Comparison of ENCODE assay signal across 13 cellular contexts in genomic region chr14:54189358-54190354, GRCh38.
A peak's percentile ranks its signal among the peaks of the same experiment; 100 is the strongest.
DNase-seq lines count a peak whose midpoint lies in the region; ATAC-seq, FAIRE-seq and TF ChIP-seq lines count a peak whose summit lies in the region.
"Had no signal": no experiment of that assay in that cellular context is flagged by ENCODE, and none has a peak within 500 bp of the region (broad histone marks: within the 10 kb centered on the region; RNA-seq: fewer than 3 reads in every experiment).

No MANE protein-coding gene starts in this region.

- H3K4me3 ChIP-seq in K562 (no peak overlapping the region), mesodermal cell (ENCODE audit: extremely low read depth, insufficient read depth, low read length, poor library complexity, severe bottlenecking) (no peak overlapping the region), gastroesophageal sphincter (no peak overlapping the region)

- no peak for TF ChIP-seq EP300 in K562 (IDR thresholded peaks at IDR 0.05; ENCODE audit: low read length)
- TF ChIP-seq EP300 in gastroesophageal sphincter (IDR thresholded peaks at IDR 0.05), result no peak

- H3K27ac Mint-ChIP-seq in Calu3 (ENCODE audit: unreplicated experiment), result no peak overlapping the region
- H3K27ac Mint-ChIP-seq: activated naive CD4-positive, alpha-beta T cell treated with anti-CD3 and anti-CD28 coated beads, Interleukin-2, amount 10 ng/mL, durations not matched to agents 7 days and 5 days had no signal

- no TSS peak for BruUV-seq in Calu3 (replicated peaks; lab: Mats Ljungman, UMichigan)
- no TSS peak for BruUV-seq in K562 (replicated peaks; lab: Mats Ljungman, UMichigan)

- H3K36me3 ChIP-seq in K562 (ENCODE audit: control insufficient read depth, insufficient read depth, low read length), result no peaks in the 10 kb centered on the region
- no peaks in the 10 kb centered on the region for H3K36me3 ChIP-seq in mesodermal cell (ENCODE audit: control insufficient read depth, insufficient read depth, low read length)
- no peaks in the 10 kb centered on the region for H3K36me3 ChIP-seq in gastroesophageal sphincter

- no peaks in the 10 kb centered on the region for H3K36me3 Mint-ChIP-seq in Calu3 (ENCODE audit: insufficient read depth, unreplicated experiment)
- H3K36me3 Mint-ChIP-seq: activated naive CD4-positive, alpha-beta T cell treated with anti-CD3 and anti-CD28 coated beads, Interleukin-2, amount 10 ng/mL, durations not matched to agents 7 days and 5 days had no signal

- ATAC-seq in K562 (0 out of 3 replicates have a peak, but pooled peaks have one; percentile 48), gastroesophageal sphincter (no peak)
- ATAC-seq in stimulated activated naive CD8-positive, alpha-beta T cell treated with anti-CD3 and anti-CD28 coated beads, Interleukin-15, Interleukin-2, amounts not matched to agents 100 U/mL and 50 U/mL, for 24 hours, result no peak

- POLR2A ChIA-PET in K562 (lab: Yijun Ruan, JAX), result no interaction called here

- FAIRE-seq in K562 (lab: Jason Lieb, UNC), result no peak

- H3K27ac ChIP-seq in K562 (ENCODE audit: extremely low read depth, low read depth, low read length) (no peak overlapping the region), mesodermal cell (ENCODE audit: low read depth, low read length, severe bottlenecking) (peak overlapping the region; percentile 32), gastroesophageal sphincter (no peak overlapping the region)

- H3K9me3 Mint-ChIP-seq in Calu3 (ENCODE audit: low read depth, unreplicated experiment), result no peaks in the 10 kb centered on the region
- H3K9me3 Mint-ChIP-seq: activated naive CD4-positive, alpha-beta T cell treated with anti-CD3 and anti-CD28 coated beads, Interleukin-2, amount 10 ng/mL, durations not matched to agents 7 days and 5 days had no signal

- H3K9me3 ChIP-seq in K562 (replicated peaks; ENCODE audit: control insufficient read depth, insufficient read depth, low read depth, low read length), result no peaks in the 10 kb centered on the region
- no peaks in the 10 kb centered on the region for H3K9me3 ChIP-seq in mesodermal cell (ENCODE audit: control insufficient read depth, low read length)
- H3K9me3 ChIP-seq in gastroesophageal sphincter, result no peaks in the 10 kb centered on the region

- no peaks in the 10 kb centered on the region for H3K4me1 ChIP-seq in K562 (replicated peaks in 1 of 2; ENCODE audit: control insufficient read depth in 2 of 2, insufficient read depth in 2 of 2, low read length in 2 of 2)
- peaks cover 44% of the 10 kb centered on the region for H3K4me1 ChIP-seq in mesodermal cell (ENCODE audit: control insufficient read depth, insufficient read depth, low read length, poor library complexity, severe bottlenecking)
- no peaks in the 10 kb centered on the region for H3K4me1 ChIP-seq in gastroesophageal sphincter

- no peaks in the 10 kb centered on the region for H3K27me3 Mint-ChIP-seq in Calu3 (ENCODE audit: unreplicated experiment)
- H3K27me3 Mint-ChIP-seq: activated naive CD4-positive, alpha-beta T cell treated with anti-CD3 and anti-CD28 coated beads, Interleukin-2, amount 10 ng/mL, durations not matched to agents 7 days and 5 days had no signal

- H3K4me1 Mint-ChIP-seq in Calu3 (ENCODE audit: low read depth, unreplicated experiment), result no peaks in the 10 kb centered on the region

- TF ChIP-seq RAD21 in K562 (CRISPR knock-in tag; conservative IDR thresholded peaks at IDR 0.05 in 1 of 2, IDR thresholded peaks at IDR 0.05 in 1 of 2), result no peak

- no peak for TF ChIP-seq POLR2A in K562 (conservative IDR thresholded peaks at IDR 0.05)
- no peak for TF ChIP-seq POLR2A in gastroesophageal sphincter (IDR thresholded peaks at IDR 0.05)

- H4K20me1 ChIP-seq in K562 (replicated peaks; ENCODE audit: control insufficient read depth, insufficient read depth, low read length), result no peaks in the 10 kb centered on the region

- H3K27me3 ChIP-seq in K562 (ENCODE audit: control insufficient read depth in 2 of 2, insufficient read depth in 2 of 2, low read length in 2 of 2) (no peaks in the 10 kb centered on the region), gastroesophageal sphincter (no peaks in the 10 kb centered on the region)

- TF ChIP-seq CTCF in Calu3 (IDR thresholded peaks at IDR 0.05; ENCODE audit: unreplicated experiment) (no peak), K562 (IDR thresholded peaks at IDR 0.05 in 2 of 3, conservative IDR thresholded peaks at IDR 0.05 in 1 of 3; ENCODE audit: insufficient read depth in 2 of 3, low read depth in 1 of 3, low read length in 3 of 3) (no peak), gastroesophageal sphincter (IDR thresholded peaks at IDR 0.05) (no peak)

- H3K9ac ChIP-seq in K562 (ENCODE audit: insufficient read depth in 1 of 2, low read depth in 2 of 2, low read length in 2 of 2), result no peak overlapping the region

- no peak overlapping the region for H3K4me2 ChIP-seq in K562 (ENCODE audit: insufficient read depth, low read length)

- CTCF ChIA-PET in Calu3 (lab: Charles Lee) (no interaction called here), K562 (lab: Yijun Ruan, JAX; ENCODE audit: low intra/inter-chr PET ratio) (no interaction called here)

- peak; percentile 23 for DNase-seq in Calu3
- DNase-seq in LoVo (ENCODE audit: low spot score), result peak; percentile 82
- peak in 1 of 4 experiments; percentile 4 for DNase-seq in K562 (ENCODE audit: extremely low read depth in 1 of 4, low spot score in 3 of 4)
- DNase-seq in iPS-NIHi7 (ENCODE audit: extremely low spot score), result no peak
- no peak for DNase-seq in stimulated activated naive CD8-positive, alpha-beta T cell treated with anti-CD3 and anti-CD28 coated beads, Interleukin-15, Interleukin-2, amounts not matched to agents 100 U/mL and 50 U/mL, for 24 hours
- no peak for DNase-seq in NCI-H1092 (lab: John Stamatoyannopoulos, UW)
- DNase-seq: activated CD4-positive, CD25-positive, alpha-beta regulatory T cell treated with anti-CD3 and anti-CD28 coated beads, Interleukin-2, amount 50 U/mL, for 72 hours; activated naive CD4-positive, alpha-beta T cell treated with anti-CD3 and anti-CD28 coated beads, Interleukin-2, amount 10 ng/mL, durations not matched to agents 7 days and 5 days; COR-L47; stimulated activated CD4-positive, alpha-beta T cell treated with anti-CD3 and anti-CD28 coated beads, Interleukin-1b, Interleukin-23, amount 100 ng/mL, for 48 hours; substantia nigra had no signal

- H3K79me2 ChIP-seq in K562 (ENCODE audit: control insufficient read depth, insufficient read depth, low read length), result no peaks in the 10 kb centered on the region

- in situ Hi-C loops in K562 (cut with MboI), result no loop called here

- H2AFZ ChIP-seq in K562 (ENCODE audit: low read depth, low read length), result no peak overlapping the region

- intact Hi-C loops in Calu3 (cut with micrococcal nuclease; ENCODE audit: unreplicated experiment) (loop anchor here (10.0 kb wide), 1 partner anchor 65 kb away; no protein-coding TSS in a partner anchor), K562 (cut with micrococcal nuclease) (no loop called here)

- H3K9me1 ChIP-seq in K562 (ENCODE audit: control insufficient read depth, insufficient read depth, low read length), result no peaks in the 10 kb centered on the region

- WGBS in K562 (ENCODE audit: insufficient coverage, low coverage, missing lambda C conversion rate), result 14% methylated on average over 5 of the region's 5 CpGs
- 45 to 54% methylated on average over 2 of the region's 5 CpGs for WGBS in mesodermal cell (ENCODE audit: insufficient coverage in 2 of 2), 2 experiments
- 75 to 84% methylated on average over 5 of the region's 5 CpGs for WGBS in gastroesophageal sphincter (ENCODE audit: low coverage in 1 of 2), 2 donors

- H3K4me3 Mint-ChIP-seq in Calu3 (ENCODE audit: low read depth, unreplicated experiment), result no peak overlapping the region
- H3K4me3 Mint-ChIP-seq: activated naive CD4-positive, alpha-beta T cell treated with anti-CD3 and anti-CD28 coated beads, Interleukin-2, amount 10 ng/mL, durations not matched to agents 7 days and 5 days had no signal

TF ChIP-seq in K562, 482 proteins besides CTCF, POLR2A, EP300 and RAD21 (continues in another document):
- no peak for TF ChIP-seq TAF15 (IDR thresholded peaks at IDR 0.05; ENCODE audit: low read depth, low read length)
- TF ChIP-seq ARID3A (IDR thresholded peaks at IDR 0.05; ENCODE audit: borderline replicate concordance, low read depth, low read length), result no peak
- TF ChIP-seq MAFG (tag; conservative IDR thresholded peaks at IDR 0.05), result peak; percentile 34; the same call in 1 of the 2 replicates
- no peak for TF ChIP-seq NCOR1 (IDR thresholded peaks at IDR 0.05)
- TF ChIP-seq THAP7 (CRISPR knock-in tag; IDR thresholded peaks at IDR 0.05), result no peak

Comparison
In these comparisons a context has a peak if more than half of its experiments do, and no peak if none do; other contexts are left out.
1. DNase-seq: peak in Calu3 (single experiment) and LoVo (single experiment); none in iPS-NIHi7 (single experiment), stimulated activated naive CD8-positive, alpha-beta T cell treated with anti-CD3 and anti-CD28 coated beads, Interleukin-15, Interleukin-2, amounts not matched to agents 100 U/mL and 50 U/mL, for 24 hours (single experiment) and NCI-H1092 (single experiment).